In the genomic region with DNA sequence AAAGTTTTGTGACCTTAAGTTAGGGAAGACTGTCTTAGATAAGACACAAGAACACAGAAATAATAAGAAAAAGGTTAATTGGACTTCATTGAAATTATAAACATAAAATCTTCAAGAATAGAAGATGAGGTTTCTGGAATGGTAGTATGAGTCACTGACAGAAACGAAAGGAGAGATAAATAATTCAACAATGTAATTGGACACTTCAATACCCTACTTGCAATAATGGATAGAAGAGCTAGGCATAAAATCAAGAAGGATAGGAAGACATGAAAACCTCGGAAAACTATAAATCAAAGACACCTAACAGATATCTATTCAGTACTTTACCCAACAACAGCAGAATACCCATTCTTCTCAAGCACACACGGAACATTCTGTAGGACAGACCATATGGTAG, we compare ENCODE assay signal across 10 cellular contexts. TPM values are rescaled to one million over a fixed set of nuclear protein-coding genes. Genes with fewer than 3 reads are reported as not detected.
"Had no signal": no experiment of that assay in that cellular context is flagged by ENCODE, and none has a peak within 500 bp of the region (broad histone marks: within the 10 kb centered on the region; RNA-seq: fewer than 3 reads in every experiment).

No MANE protein-coding gene starts in this region.

- DNase-seq: H9, HFFc6, KBM-7 had no signal

- H3K9ac ChIP-seq: KMS-11 had no signal

- H3K27ac ChIP-seq: HL-60, KMS-11 had no signal

- FAIRE-seq: H1, H54 had no signal

- H2AFZ ChIP-seq: GM23338 had no signal

- H3K4me3 ChIP-seq: GM23338 had no signal

- H3K4me2 ChIP-seq: GM23338, KMS-11 had no signal

- ATAC-seq: GM23338, HCT116 had no signal

RNA-seq across cellular contexts. Expression of a gene that starts 53.7 kb away (rescaled TPM):
- total RNA-seq: HT1080 had no signal
